In genomic region chr3:43286886-43287301, GRCh38 we compare ENCODE assay signal across 8 cellular contexts. TPM values are rescaled to one million over a fixed set of nuclear protein-coding genes. Genes with fewer than 3 reads are reported as not detected.
DNase-seq lines count a peak whose midpoint lies in the region; ATAC-seq and TF ChIP-seq lines count a peak whose summit lies in the region.

No MANE protein-coding gene starts in this region.

- H3K4me1 ChIP-seq in thyroid gland = peaks cover 30 to 38% of the 10 kb centered on the region in 2 donors

- no peaks in the 10 kb centered on the region for H3K36me3 ChIP-seq in thyroid gland

- CTCF ChIA-PET in AG04449 (lab: Yijun Ruan, JAX) = interaction anchor here (1.5 to 1.6 kb wide), 2 partner anchors 10 to 126 kb away, joined by 4 to 5 read pairs; no protein-coding TSS in a partner anchor

- TF ChIP-seq CTCF in AG04449 (IDR thresholded peaks at IDR 0.05; ENCODE audit: insufficient read depth, low read length, missing control alignments) (no peak), choroid plexus epithelial cell (conservative IDR thresholded peaks at IDR 0.05; ENCODE audit: low read depth, low read length) (no peak), lower leg skin (IDR thresholded peaks at IDR 0.05) (no peak), thyroid gland (IDR thresholded peaks at IDR 0.05) (no peak)

- H3K9me3 ChIP-seq in thyroid gland = no peaks in the 10 kb centered on the region

- no peaks in the 10 kb centered on the region for H3K27me3 ChIP-seq in thyroid gland

- peak overlapping the region; percentile 79 for H3K4me3 ChIP-seq in AG04449 (ENCODE audit: low read depth, low read length)
- H3K4me3 ChIP-seq in choroid plexus epithelial cell (ENCODE audit: low read depth, low read length) = peak overlapping the region; percentile 75
- H3K4me3 ChIP-seq in lower leg skin (ENCODE audit: low read depth, poor library complexity, severe bottlenecking) = peak overlapping the region; percentile 68
- peak overlapping the region; percentile 34 to 51 (median 47) for H3K4me3 ChIP-seq in thyroid gland (replicated peaks in 1 of 3)

- DNase-seq in AG04449 (ENCODE audit: low read depth, low spot score) (no peak), T follicular helper cell (ENCODE audit: low read depth) (peak; percentile 8), choroid plexus epithelial cell (ENCODE audit: low read depth) (no peak), lower leg skin (ENCODE audit: low spot score in 2 of 2) (no peak), thyroid gland (no peak), HuH-7 (ENCODE audit: low spot score) (no peak)

- POLR2A ChIA-PET in AG04449 (lab: Yijun Ruan, JAX) = interaction anchor here (1.0 kb wide), 1 partner anchor 124 kb away, joined by 4 read pairs; no protein-coding TSS in a partner anchor

- H3K27ac ChIP-seq in thyroid gland = peak overlapping the region; percentile 72 to 88 (median 88)

- intact Hi-C loops in lower leg skin (cut with DNase I; ENCODE audit: low total_unique reads) (no loop called here), thyroid gland (cut with DNase I) (no loop called here)

- TF ChIP-seq POLR2A in lower leg skin (IDR thresholded peaks at IDR 0.05) (no peak), thyroid gland (IDR thresholded peaks at IDR 0.05) (no peak)

- 0% methylated on average over 5 to 25 of the region's 44 CpGs for WGBS in lower leg skin, 2 donors
- WGBS in thyroid gland, 2 donors = 0% methylated on average over 6 to 10 of the region's 44 CpGs

- ATAC-seq in GM18502 (IDR thresholded peaks at IDR 0.05; ENCODE audit: poor library complexity, unreplicated experiment) (peak; percentile 31), HG03135 (IDR thresholded peaks at IDR 0.05; ENCODE audit: unreplicated experiment) (peak; percentile 22)

RNA-seq across cellular contexts. Expression of gene SNRK, which starts 0.6 kb away (rescaled TPM):
- total RNA-seq in lower leg skin (100 to 1,000 TPM in 1 of 4 donors, 10 to 100 TPM in 3; 59.8 to 180 (median 79.9) TPM), thyroid gland (10 to 100 TPM; 44.2 to 90.5 (median 65.0) TPM)
